ENCODE assay signal across 8 cellular contexts in genomic region chr19:11355160-11356073, GRCh38. TPM values are rescaled to one million over a fixed set of nuclear protein-coding genes. Genes with fewer than 3 reads are reported as not detected.
DNase-seq lines count a peak whose midpoint lies in the region; ATAC-seq and TF ChIP-seq lines count a peak whose summit lies in the region.

TSS of gene PLPPR2 (plus strand) at chr19:11355432. CDS start at chr19:11357674, 2,242 bp downstream.

- CTCF ChIA-PET in GM10248 (lab: Yijun Ruan, JAX) = no interaction called here

- peak; percentile 83 for DNase-seq in GM10248 (ENCODE audit: extremely low spot score)
- peak; percentile 93 for DNase-seq in MV-4-11 (lab: John Stamatoyannopoulos, UW)
- DNase-seq in SKM-1 treated with dmso at 0.1 percent for 144 hours (lab: John Stamatoyannopoulos, UW; ENCODE audit: unreplicated experiment) = peak; percentile 76
- DNase-seq in activated naive CD4-positive, alpha-beta T cell treated with anti-CD3 and anti-CD28 coated beads, Interleukin-2, amount 50 U/mL, for 72 hours (ENCODE audit: low spot score in 2 of 2) = peak; percentile 73 to 90
- no peak for DNase-seq in glomerular endothelial cell (ENCODE audit: extremely low read depth, low read depth, low spot score)
- DNase-seq in occipital lobe (lab: John Stamatoyannopoulos, UW) = peak; percentile 87
- DNase-seq in substantia nigra (lab: John Stamatoyannopoulos, UW) = peak in 48 of 49 donors; percentile 13 to 94 (median 71)

- H3K27ac ChIP-seq in substantia nigra (ENCODE audit: low read depth, low read length, poor library complexity, severe bottlenecking) = peak within 1 kb of the TSS; percentile 44

- no peak within 1 kb of the TSS for H3K27ac Mint-ChIP-seq in activated naive CD4-positive, alpha-beta T cell treated with anti-CD3 and anti-CD28 coated beads, Interleukin-2, amount 50 U/mL, for 72 hours

- peak; percentile 76 to 96 for ATAC-seq in activated naive CD4-positive, alpha-beta T cell treated with anti-CD3 and anti-CD28 coated beads, Interleukin-2, amount 50 U/mL, for 72 hours
- ATAC-seq in HG02763 (IDR thresholded peaks at IDR 0.05; ENCODE audit: unreplicated experiment) = no peak

- POLR2A ChIA-PET in GM10248 (lab: Yijun Ruan, JAX) = no interaction called here

- no peaks in the 10 kb centered on the region for H3K36me3 Mint-ChIP-seq in activated naive CD4-positive, alpha-beta T cell treated with anti-CD3 and anti-CD28 coated beads, Interleukin-2, amount 50 U/mL, for 72 hours

- TF ChIP-seq CTCF in GM10248 (IDR thresholded peaks at IDR 0.05; ENCODE audit: control extremely low read depth, extremely low read depth, low read depth, missing control alignments) = no peak

- H3K9me3 Mint-ChIP-seq in activated naive CD4-positive, alpha-beta T cell treated with anti-CD3 and anti-CD28 coated beads, Interleukin-2, amount 50 U/mL, for 72 hours = no peaks in the 10 kb centered on the region

RNA-seq across cellular contexts. Expression of gene PLPPR2, which starts in this region (rescaled TPM):
- total RNA-seq in activated naive CD4-positive, alpha-beta T cell treated with anti-CD3 and anti-CD28 coated beads, Interleukin-2, amount 50 U/mL, for 72 hours = 1 to 10 TPM; 4.4 to 7.9 TPM
- 39.3 and 47.7 TPM in 2 replicates for total RNA-seq in glomerular endothelial cell
- total RNA-seq in occipital lobe = 28.2 TPM
